In genomic region chr20:34461779-34462087, GRCh38 we compare ENCODE assay signal across 20 cellular contexts. TPM values are rescaled to one million over a fixed set of nuclear protein-coding genes. Genes with fewer than 3 reads are reported as not detected.
DNase-seq lines count a peak whose midpoint lies in the region; ATAC-seq and TF ChIP-seq lines count a peak whose summit lies in the region.
"Had no signal": no experiment of that assay in that cellular context is flagged by ENCODE, and none has a peak within 500 bp of the region (broad histone marks: within the 10 kb centered on the region; RNA-seq: fewer than 3 reads in every experiment).

No MANE protein-coding gene starts in this region.

- no peak for DNase-seq in activated T-cell treated with anti-CD3 and anti-CD28 coated beads, Interleukin-2, amount 50 U/mL, for 24 hours
- DNase-seq in activated T-cell treated with anti-CD3 and anti-CD28 coated beads, Interleukin-2, amount 50 U/mL, for 4 hours: no peak
- peak; percentile 8 for DNase-seq in amniotic epithelial cell (ENCODE audit: low read depth)
- DNase-seq in left lobe of liver (ENCODE audit: low spot score): no peak
- no peak for DNase-seq in breast epithelium (ENCODE audit: low spot score in 2 of 2)
- DNase-seq in mesendoderm: no peak
- no peak for DNase-seq in psoas muscle
- DNase-seq: AML-193; C1 segment of cervical spinal cord; Calu3; CD8-positive, alpha-beta T cell; DMS153; GDM1; NCI-H1694; NCI-H2081; NCI-H2171; NCI-H526; SJCRH30 had no signal

- H3K79me1 ChIP-seq in mesendoderm (ENCODE audit: low read length): no peaks in the 10 kb centered on the region

- no peak overlapping the region for H3K4me2 ChIP-seq in mesendoderm (ENCODE audit: low read length)
- H3K4me2 ChIP-seq: GM23338 had no signal

- H3K56ac ChIP-seq in mesendoderm (ENCODE audit: low read length): no peak overlapping the region

- WGBS in mesendoderm (ENCODE audit: extremely low coverage, insufficient coverage, low lambda C conversion rate): 100% methylated on average over 1 of the region's 2 CpGs
- WGBS in psoas muscle, 3 donors: 74 to 88% (median 80%) methylated on average over 2 of the region's 2 CpGs

- H3K36me3 ChIP-seq in breast epithelium (peaks cover 3% of the 10 kb centered on the region), mesendoderm (ENCODE audit: control insufficient read depth, insufficient read depth, low read length) (peaks cover 5% of the 10 kb centered on the region), psoas muscle (ENCODE audit: insufficient read depth in 1 of 2, low read depth in 1 of 2) (peaks cover 0 to 79% of the 10 kb centered on the region in 2 donors)

- no peak overlapping the region for H3K23ac ChIP-seq in mesendoderm (ENCODE audit: low read length)

- H3K4me3 ChIP-seq in breast epithelium (no peak overlapping the region), mesendoderm (ENCODE audit: low read length) (no peak overlapping the region), psoas muscle (no peak overlapping the region)
- H3K4me3 ChIP-seq: GM23338, HAP-1, SJCRH30 had no signal

- no peak for ATAC-seq in activated T-cell treated with anti-CD3 and anti-CD28 coated beads, Interleukin-2, amount 50 U/mL, for 4 hours
- peak; percentile 53 for ATAC-seq in left lobe of liver
- no peak for ATAC-seq in psoas muscle
- ATAC-seq: CD8-positive, alpha-beta T cell; GM23338 had no signal

- no peak overlapping the region for H4K8ac ChIP-seq in mesendoderm (ENCODE audit: low read depth, low read length)

- H3K4me1 Mint-ChIP-seq in activated T-cell treated with anti-CD3 and anti-CD28 coated beads, Interleukin-2, amount 50 U/mL, for 24 hours (ENCODE audit: low read depth): no peaks in the 10 kb centered on the region
- peaks cover 1% of the 10 kb centered on the region for H3K4me1 Mint-ChIP-seq in activated T-cell treated with anti-CD3 and anti-CD28 coated beads, Interleukin-2, amount 50 U/mL, for 4 hours (ENCODE audit: low read depth)
- H3K4me1 Mint-ChIP-seq: GM23338 had no signal

- no peak overlapping the region for H3K4ac ChIP-seq in mesendoderm (ENCODE audit: low read depth, low read length)

- H3K27ac ChIP-seq in breast epithelium (no peak overlapping the region), mesendoderm (ENCODE audit: low read depth, low read length) (no peak overlapping the region), psoas muscle (no peak overlapping the region)
- H3K27ac ChIP-seq: SJCRH30 had no signal

- H3K27me3 Mint-ChIP-seq in activated T-cell treated with anti-CD3 and anti-CD28 coated beads, Interleukin-2, amount 50 U/mL, for 24 hours: no peaks in the 10 kb centered on the region
- H3K27me3 Mint-ChIP-seq in activated T-cell treated with anti-CD3 and anti-CD28 coated beads, Interleukin-2, amount 50 U/mL, for 4 hours (ENCODE audit: low read depth): no peaks in the 10 kb centered on the region

- H2AK5ac ChIP-seq in mesendoderm (ENCODE audit: low read length): no peak overlapping the region

- H3K4me1 ChIP-seq in breast epithelium (no peaks in the 10 kb centered on the region), mesendoderm (ENCODE audit: control insufficient read depth, low read depth, low read length) (no peaks in the 10 kb centered on the region), psoas muscle (no peaks in the 10 kb centered on the region)
- H3K4me1 ChIP-seq: HAP-1 had no signal

- H3K9ac ChIP-seq in mesendoderm (ENCODE audit: low read length): no peak overlapping the region

- H2BK15ac ChIP-seq in mesendoderm (replicated peaks; ENCODE audit: low read depth): no peak overlapping the region

- no peaks in the 10 kb centered on the region for H3K27me3 ChIP-seq in breast epithelium
- H3K27me3 ChIP-seq in mesendoderm (ENCODE audit: insufficient read depth, low read length, poor library complexity): no peaks in the 10 kb centered on the region
- H3K27me3 ChIP-seq in psoas muscle (ENCODE audit: insufficient read depth in 3 of 3, low read length in 2 of 3): no peaks in the 10 kb centered on the region
- H3K27me3 ChIP-seq: SJCRH30 had no signal

- TF ChIP-seq CTCF in breast epithelium (IDR thresholded peaks at IDR 0.05): no peak
- TF ChIP-seq CTCF in psoas muscle (IDR thresholded peaks at IDR 0.05): no peak

- peak overlapping the region; percentile 44 for H3K27ac Mint-ChIP-seq in activated T-cell treated with anti-CD3 and anti-CD28 coated beads, Interleukin-2, amount 50 U/mL, for 24 hours
- H3K27ac Mint-ChIP-seq: GM23338 had no signal

- H3K4me3 Mint-ChIP-seq in activated T-cell treated with anti-CD3 and anti-CD28 coated beads, Interleukin-2, amount 50 U/mL, for 24 hours: no peak overlapping the region
- no peak overlapping the region for H3K4me3 Mint-ChIP-seq in activated T-cell treated with anti-CD3 and anti-CD28 coated beads, Interleukin-2, amount 50 U/mL, for 4 hours
- H3K4me3 Mint-ChIP-seq: CD8-positive, alpha-beta T cell; GM23338 had no signal

- intact Hi-C loops in breast epithelium (cut with DNase I; ENCODE audit: low total_unique reads) (no loop called here), psoas muscle (cut with DNase I) (no loop called here)

- peaks cover 84% of the 10 kb centered on the region for H3K36me3 Mint-ChIP-seq in activated T-cell treated with anti-CD3 and anti-CD28 coated beads, Interleukin-2, amount 50 U/mL, for 24 hours (ENCODE audit: low read depth)
- peaks cover 34% of the 10 kb centered on the region for H3K36me3 Mint-ChIP-seq in activated T-cell treated with anti-CD3 and anti-CD28 coated beads, Interleukin-2, amount 50 U/mL, for 4 hours (ENCODE audit: insufficient read depth)

- TF ChIP-seq POLR2A in breast epithelium (IDR thresholded peaks at IDR 0.05): no peak

- no peak overlapping the region for H4K5ac ChIP-seq in mesendoderm (ENCODE audit: low read length)

- H2BK5ac ChIP-seq in mesendoderm (ENCODE audit: low read length): no peak overlapping the region

- H3K79me2 ChIP-seq in mesendoderm (ENCODE audit: control insufficient read depth, insufficient read depth, low read length): no peaks in the 10 kb centered on the region

- no peaks in the 10 kb centered on the region for H3K9me3 Mint-ChIP-seq in activated T-cell treated with anti-CD3 and anti-CD28 coated beads, Interleukin-2, amount 50 U/mL, for 24 hours
- no peaks in the 10 kb centered on the region for H3K9me3 Mint-ChIP-seq in activated T-cell treated with anti-CD3 and anti-CD28 coated beads, Interleukin-2, amount 50 U/mL, for 4 hours
- H3K9me3 Mint-ChIP-seq: CD8-positive, alpha-beta T cell; GM23338 had no signal

- H3K9me3 ChIP-seq in breast epithelium (no peaks in the 10 kb centered on the region), psoas muscle (no peaks in the 10 kb centered on the region)
- H3K9me3 ChIP-seq: HAP-1, SJCRH30 had no signal

- H3K18ac ChIP-seq in mesendoderm (ENCODE audit: low read length): no peak overlapping the region

- H2BK120ac ChIP-seq in mesendoderm (ENCODE audit: low read depth, low read length): no peak overlapping the region

RNA-seq across cellular contexts. Expression of gene DYNLRB1, which starts 54.5 kb away (rescaled TPM):
- total RNA-seq in activated T-cell treated with anti-CD3 and anti-CD28 coated beads, Interleukin-2, amount 50 U/mL, for 4 hours: 100 to 1,000 TPM; 103 to 116 (median 112) TPM
- total RNA-seq in left lobe of liver (34.6 TPM), breast epithelium (10 to 100 TPM; 77.7 to 100.0 (median 98.1) TPM), psoas muscle (100 to 1,000 TPM in 2 of 4 donors, 10 to 100 TPM in 2; 93.2 to 119 (median 99.0) TPM)
- 198 TPM for polyA plus RNA-seq in mesendoderm (2013, experiment 1 of 2)
- 199 TPM for polyA plus RNA-seq in mesendoderm (2013, experiment 2 of 2)
- polyA plus RNA-seq in psoas muscle: 100 to 1,000 TPM; 166 to 179 (median 171) TPM
